Comparison of ENCODE assay signal across 10 cellular contexts in genomic region chr15:90750186-90750585, GRCh38. TPM values are rescaled to one million over a fixed set of nuclear protein-coding genes. Genes with fewer than 3 reads are reported as not detected.
DNase-seq lines count a peak whose midpoint lies in the region; ATAC-seq and TF ChIP-seq lines count a peak whose summit lies in the region.
"Had no signal": no experiment of that assay in that cellular context is flagged by ENCODE, and none has a peak within 500 bp of the region (broad histone marks: within the 10 kb centered on the region; RNA-seq: fewer than 3 reads in every experiment).

No MANE protein-coding gene starts in this region.

- no peaks in the 10 kb centered on the region for H3K27me3 Mint-ChIP-seq in activated naive CD8-positive, alpha-beta T cell treated with anti-CD3 and anti-CD28 coated beads, Interleukin-2, amount 50 U/mL, for 24 hours
- no peaks in the 10 kb centered on the region for H3K27me3 Mint-ChIP-seq in stimulated activated naive B cell treated with anti-CD40 and anti-IgM and Interleukin-4, amounts not matched to agents 10 μg/mL and 1 μg/mL and 100 μg/mL, for 72 hours
- H3K27me3 Mint-ChIP-seq in chondrocyte (ENCODE audit: low read depth), result no peaks in the 10 kb centered on the region

- H3K4me3 Mint-ChIP-seq in activated naive CD8-positive, alpha-beta T cell treated with anti-CD3 and anti-CD28 coated beads, Interleukin-2, amount 50 U/mL, for 24 hours, result peak overlapping the region; percentile 39
- no peak overlapping the region for H3K4me3 Mint-ChIP-seq in stimulated activated naive B cell treated with anti-CD40 and anti-IgM and Interleukin-4, amounts not matched to agents 10 μg/mL and 1 μg/mL and 100 μg/mL, for 72 hours
- no peak overlapping the region for H3K4me3 Mint-ChIP-seq in chondrocyte (ENCODE audit: unreplicated experiment)

- peak; percentile 59 to 86 for ATAC-seq in activated naive CD4-positive, alpha-beta T cell treated with anti-CD3 and anti-CD28 coated beads, Interleukin-2, amount 50 U/mL, for 72 hours
- ATAC-seq in activated naive CD8-positive, alpha-beta T cell treated with anti-CD3 and anti-CD28 coated beads, Interleukin-2, amount 50 U/mL, for 24 hours, result peak; percentile 83
- peak in 1 of 2 donors; percentile 33 for ATAC-seq in stimulated activated naive B cell treated with anti-CD40 and anti-IgM and Interleukin-4, amounts not matched to agents 10 μg/mL and 1 μg/mL and 100 μg/mL, for 72 hours (replicated peaks)
- no peak for ATAC-seq in HG03457 (IDR thresholded peaks at IDR 0.05; ENCODE audit: unreplicated experiment)

- no peak for DNase-seq in activated naive CD4-positive, alpha-beta T cell treated with anti-CD3 and anti-CD28 coated beads, Interleukin-2, amount 50 U/mL, for 72 hours (ENCODE audit: low spot score in 2 of 2)
- no peak for DNase-seq in activated naive CD4-positive, alpha-beta T cell (lab: John Stamatoyannopoulos, UW)
- DNase-seq in NOMO-1 treated with DMSO at 0.1 percent for 48 hours (lab: John Stamatoyannopoulos, UW; ENCODE audit: unreplicated experiment), result peak; percentile 83
- DNase-seq in activated naive CD8-positive, alpha-beta T cell treated with anti-CD3 and anti-CD28 coated beads, Interleukin-2, amount 50 U/mL, for 24 hours, result peak; percentile 31
- DNase-seq in stimulated activated naive B cell treated with anti-CD40 and anti-IgM and Interleukin-4, amounts not matched to agents 10 μg/mL and 1 μg/mL and 100 μg/mL, for 72 hours, result no peak
- no peak for DNase-seq in OCI-M2 (lab: John Stamatoyannopoulos, UW; ENCODE audit: unreplicated experiment)
- DNase-seq in chondrocyte (ENCODE audit: low spot score), result no peak
- DNase-seq: Kasumi-1, NCI-H69 had no signal

- peak overlapping the region in 1 of 2 donors; percentile 62 for H3K27ac Mint-ChIP-seq in activated naive CD4-positive, alpha-beta T cell treated with anti-CD3 and anti-CD28 coated beads, Interleukin-2, amount 50 U/mL, for 72 hours
- peak overlapping the region; percentile 89 for H3K27ac Mint-ChIP-seq in activated naive CD8-positive, alpha-beta T cell treated with anti-CD3 and anti-CD28 coated beads, Interleukin-2, amount 50 U/mL, for 24 hours
- peak overlapping the region; percentile 42 for H3K27ac Mint-ChIP-seq in stimulated activated naive B cell treated with anti-CD40 and anti-IgM and Interleukin-4, amounts not matched to agents 10 μg/mL and 1 μg/mL and 100 μg/mL, for 72 hours
- no peak overlapping the region for H3K27ac Mint-ChIP-seq in chondrocyte (ENCODE audit: unreplicated experiment)

- peaks cover 29% of the 10 kb centered on the region for H3K4me1 Mint-ChIP-seq in activated naive CD8-positive, alpha-beta T cell treated with anti-CD3 and anti-CD28 coated beads, Interleukin-2, amount 50 U/mL, for 24 hours
- H3K4me1 Mint-ChIP-seq in stimulated activated naive B cell treated with anti-CD40 and anti-IgM and Interleukin-4, amounts not matched to agents 10 μg/mL and 1 μg/mL and 100 μg/mL, for 72 hours, result peaks cover 0 to 2% of the 10 kb centered on the region in 2 donors
- H3K4me1 Mint-ChIP-seq in chondrocyte (ENCODE audit: low read depth), result no peaks in the 10 kb centered on the region

- H3K36me3 Mint-ChIP-seq in activated naive CD4-positive, alpha-beta T cell treated with anti-CD3 and anti-CD28 coated beads, Interleukin-2, amount 50 U/mL, for 72 hours, result peaks cover 0 to 55% of the 10 kb centered on the region in 2 donors
- H3K36me3 Mint-ChIP-seq in activated naive CD8-positive, alpha-beta T cell treated with anti-CD3 and anti-CD28 coated beads, Interleukin-2, amount 50 U/mL, for 24 hours (ENCODE audit: low read depth), result peaks cover 51% of the 10 kb centered on the region
- peaks cover 2 to 19% of the 10 kb centered on the region in 2 donors for H3K36me3 Mint-ChIP-seq in stimulated activated naive B cell treated with anti-CD40 and anti-IgM and Interleukin-4, amounts not matched to agents 10 μg/mL and 1 μg/mL and 100 μg/mL, for 72 hours
- no peaks in the 10 kb centered on the region for H3K36me3 Mint-ChIP-seq in chondrocyte (ENCODE audit: low read depth)

- TF ChIP-seq CTCF in chondrocyte (IDR thresholded peaks at IDR 0.05), result no peak

- no peaks in the 10 kb centered on the region for H3K9me3 Mint-ChIP-seq in activated naive CD4-positive, alpha-beta T cell treated with anti-CD3 and anti-CD28 coated beads, Interleukin-2, amount 50 U/mL, for 72 hours
- H3K9me3 Mint-ChIP-seq in activated naive CD8-positive, alpha-beta T cell treated with anti-CD3 and anti-CD28 coated beads, Interleukin-2, amount 50 U/mL, for 24 hours, result no peaks in the 10 kb centered on the region
- H3K9me3 Mint-ChIP-seq in stimulated activated naive B cell treated with anti-CD40 and anti-IgM and Interleukin-4, amounts not matched to agents 10 μg/mL and 1 μg/mL and 100 μg/mL, for 72 hours, result no peaks in the 10 kb centered on the region
- no peaks in the 10 kb centered on the region for H3K9me3 Mint-ChIP-seq in chondrocyte (ENCODE audit: low read depth)

RNA-seq across cellular contexts. Expression of gene BLM, which starts 33.0 kb away (rescaled TPM):
- total RNA-seq in activated naive CD4-positive, alpha-beta T cell treated with anti-CD3 and anti-CD28 coated beads, Interleukin-2, amount 50 U/mL, for 72 hours, result 10 to 100 TPM; 71.9 to 79.6 TPM
- 2.3 to 4.1 TPM (median 3.5 TPM) in 3 replicates for total RNA-seq in chondrocyte

Comparison
In these comparisons a context has a peak if more than half of its experiments do, and no peak if none do; other contexts are left out.
1. DNase-seq: peak in NOMO-1 treated with DMSO at 0.1 percent for 48 hours (single experiment) and activated naive CD8-positive, alpha-beta T cell treated with anti-CD3 and anti-CD28 coated beads, Interleukin-2, amount 50 U/mL, for 24 hours (single experiment); none in activated naive CD4-positive, alpha-beta T cell treated with anti-CD3 and anti-CD28 coated beads, Interleukin-2, amount 50 U/mL, for 72 hours (0 of 2), activated naive CD4-positive, alpha-beta T cell (0 of 4), stimulated activated naive B cell treated with anti-CD40 and anti-IgM and Interleukin-4, amounts not matched to agents 10 μg/mL and 1 μg/mL and 100 μg/mL, for 72 hours (single experiment), OCI-M2 (single experiment) and chondrocyte (single experiment).
2. RNA of gene BLM, which starts 33.0 kb away (total RNA-seq): 71.9 to 79.6 TPM in activated naive CD4-positive, alpha-beta T cell treated with anti-CD3 and anti-CD28 coated beads, Interleukin-2, amount 50 U/mL, for 72 hours; 2.3 to 4.1 TPM in chondrocyte; every median in the first group is over 10 times any median in the second.